In the genomic region with DNA sequence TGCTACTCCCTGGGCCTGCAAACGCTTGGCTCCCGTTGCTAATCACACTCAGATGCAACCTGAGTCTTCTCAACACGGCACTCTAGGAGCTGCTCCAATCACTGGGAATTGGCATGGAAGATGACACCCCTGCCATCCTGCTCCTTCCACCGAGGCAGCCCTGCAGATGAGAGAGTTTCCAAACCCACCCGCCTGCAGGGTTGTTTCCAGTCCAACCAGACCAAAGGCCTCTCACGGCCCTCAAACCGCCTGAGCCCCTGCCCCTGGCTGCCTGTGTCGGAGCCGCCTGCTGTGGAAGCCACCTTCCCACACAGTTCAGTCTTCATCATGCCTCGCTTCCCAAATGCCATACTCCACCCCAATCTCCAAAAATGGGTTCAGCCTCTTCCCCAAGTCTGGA, we compare ENCODE assay signal across 1 cellular context.
TF ChIP-seq lines count a peak whose summit lies in the region.

No MANE protein-coding gene starts in this region.

TF ChIP-seq in GM23338, 12 proteins besides CTCF, POLR2A, EP300 and RAD21 (continued from another document):
- TF ChIP-seq, protein P1, sequence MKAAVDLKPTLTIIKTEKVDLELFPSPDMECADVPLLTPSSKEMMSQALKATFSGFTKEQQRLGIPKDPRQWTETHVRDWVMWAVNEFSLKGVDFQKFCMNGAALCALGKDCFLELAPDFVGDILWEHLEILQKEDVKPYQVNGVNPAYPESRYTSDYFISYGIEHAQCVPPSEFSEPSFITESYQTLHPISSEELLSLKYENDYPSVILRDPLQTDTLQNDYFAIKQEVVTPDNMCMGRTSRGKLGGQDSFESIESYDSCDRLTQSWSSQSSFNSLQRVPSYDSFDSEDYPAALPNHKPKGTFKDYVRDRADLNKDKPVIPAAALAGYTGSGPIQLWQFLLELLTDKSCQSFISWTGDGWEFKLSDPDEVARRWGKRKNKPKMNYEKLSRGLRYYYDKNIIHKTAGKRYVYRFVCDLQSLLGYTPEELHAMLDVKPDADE (IDR thresholded peaks at IDR 0.05): no peak
- TF ChIP-seq ZNF114 (CRISPR knock-in tag; IDR thresholded peaks at IDR 0.05): no peak
- TF ChIP-seq REST (IDR thresholded peaks at IDR 0.05; ENCODE audit: unreplicated experiment): no peak
TF ChIP-seq in GM23338: peak in this region for 0.
